ENCODE assay signal across 20 cellular contexts in genomic region chr1:39134768-39135333, GRCh38.
"Had no signal": no experiment of that assay in that cellular context is flagged by ENCODE, and none has a peak within 500 bp of the region (broad histone marks: within the 10 kb centered on the region; RNA-seq: fewer than 3 reads in every experiment).

No MANE protein-coding gene starts in this region.

- DNase-seq: activated CD4-positive, alpha-beta T cell treated with anti-CD3 and anti-CD28 coated beads, Interleukin-2, amount 50 U/mL, for 1 hour; activated CD8-positive, alpha-beta memory T cell treated with anti-CD3 and anti-CD28 coated beads, Interleukin-2, amount 50 U/mL, for 4 hours; activated gamma-delta T cell; activated T-cell treated with anti-CD3 and anti-CD28 coated beads, Interleukin-2, amount 50 U/mL, for 72 hours; adrenal gland; effector CD8-positive, alpha-beta T cell; foreskin fibroblast; kidney; left lung; stimulated activated CD4-positive, alpha-beta T cell treated with anti-CD3 and anti-CD28 coated beads, Interleukin-15, amount 100 ng/mL, for 24 hours; stimulated activated CD4-positive, alpha-beta T cell treated with anti-CD3 and anti-CD28 coated beads, Interleukin-4, amount 100 ng/mL, for 1 hour; stomach; T-helper 1 cell; T1000 had no signal

- H3K9me3 ChIP-seq: adrenal gland, left lung, prostate gland, right atrium auricular region, stomach had no signal

- FAIRE-seq: kidney had no signal

- H3K27ac ChIP-seq: adrenal gland, right atrium auricular region, stomach had no signal

- ATAC-seq: activated CD4-positive, CD25-positive, alpha-beta regulatory T cell treated with anti-CD3 and anti-CD28 coated beads, Interleukin-2, amount 50 U/mL, for 24 hours; activated naive CD4-positive, alpha-beta T cell treated with anti-CD3 and anti-CD28 coated beads, Interleukin-2, amount 50 U/mL, for 72 hours; activated T-cell treated with anti-CD3 and anti-CD28 coated beads, Interleukin-2, amount 50 U/mL, for 72 hours; left lung had no signal

- H3K36me3 ChIP-seq: adrenal gland, left lung, prostate gland, right atrium auricular region, stomach had no signal

- H3K27me3 ChIP-seq: adrenal gland, left lung, right atrium auricular region, stomach had no signal

- H3K36me3 Mint-ChIP-seq: activated naive CD4-positive, alpha-beta T cell treated with anti-CD3 and anti-CD28 coated beads, Interleukin-2, amount 50 U/mL, for 72 hours had no signal

- H3K27me3 Mint-ChIP-seq: dendritic cell treated with granulocyte-macrophage colony-stimulating factor and Interleukin-4, amounts not matched to agents 40 ng/mL and 50 ng/mL, for 4 days had no signal

- H3K27ac Mint-ChIP-seq: activated naive CD4-positive, alpha-beta T cell treated with anti-CD3 and anti-CD28 coated beads, Interleukin-2, amount 50 U/mL, for 72 hours; activated T-cell treated with anti-CD3 and anti-CD28 coated beads, Interleukin-2, amount 50 U/mL, for 72 hours; dendritic cell treated with granulocyte-macrophage colony-stimulating factor and Interleukin-4, amounts not matched to agents 40 ng/mL and 50 ng/mL, for 4 days had no signal

- H3K9me3 Mint-ChIP-seq: activated naive CD4-positive, alpha-beta T cell treated with anti-CD3 and anti-CD28 coated beads, Interleukin-2, amount 50 U/mL, for 72 hours; activated T-cell treated with anti-CD3 and anti-CD28 coated beads, Interleukin-2, amount 50 U/mL, for 72 hours; dendritic cell treated with granulocyte-macrophage colony-stimulating factor and Interleukin-4, amounts not matched to agents 40 ng/mL and 50 ng/mL, for 4 days; neural crest cell had no signal

- H3K4me3 ChIP-seq: adrenal gland, left lung, prostate gland, right atrium auricular region, stomach had no signal

- H3K4me3 Mint-ChIP-seq: activated T-cell treated with anti-CD3 and anti-CD28 coated beads, Interleukin-2, amount 50 U/mL, for 72 hours; dendritic cell treated with granulocyte-macrophage colony-stimulating factor and Interleukin-4, amounts not matched to agents 40 ng/mL and 50 ng/mL, for 4 days; neural crest cell had no signal
